8 cellular contexts compared by ENCODE assay signal in genomic region chr4:42282081-42282901, GRCh38.
DNase-seq lines count a peak whose midpoint lies in the region; ATAC-seq and TF ChIP-seq lines count a peak whose summit lies in the region.

No MANE protein-coding gene starts in this region.

- no peaks in the 10 kb centered on the region for H3K36me3 Mint-ChIP-seq in CD8-positive, alpha-beta T cell
- H3K36me3 Mint-ChIP-seq in naive B cell = no peaks in the 10 kb centered on the region

- no peak overlapping the region for H3K27ac Mint-ChIP-seq in CD8-positive, alpha-beta T cell
- H3K27ac Mint-ChIP-seq in naive B cell = no peak overlapping the region

- CTCF ChIA-PET in CD8-positive, alpha-beta T cell (lab: Charles Lee) = interaction anchor here (0.7 to 1.2 kb wide), 3 partner anchors 10 to 526 kb away, joined by 3 to 6 read pairs (median 3); no protein-coding TSS in a partner anchor

- H3K9me3 ChIP-seq in CD8-positive, alpha-beta T cell (ENCODE audit: low read length) = no peaks in the 10 kb centered on the region

- H3K27me3 Mint-ChIP-seq in CD8-positive, alpha-beta T cell (ENCODE audit: low read depth) = peaks cover 16% of the 10 kb centered on the region
- H3K27me3 Mint-ChIP-seq in naive B cell = peaks cover 8 to 30% (median 12%) of the 10 kb centered on the region in 3 donors

- intact Hi-C loops in CD8-positive, alpha-beta T cell (cut with DNase I, micrococcal nuclease) = loop anchor here (5.0 to 10.0 kb wide), 2 partner anchors 233 to 585 kb away; no protein-coding TSS in a partner anchor

- POLR2A ChIA-PET in CD8-positive, alpha-beta T cell (lab: Charles Lee) = no interaction called here

- no peak for ATAC-seq in CD8-positive, alpha-beta T cell
- ATAC-seq in GM18520 (IDR thresholded peaks at IDR 0.05; ENCODE audit: unreplicated experiment) = peak; percentile 44
- ATAC-seq in HG02943 (IDR thresholded peaks at IDR 0.05; ENCODE audit: low read depth, unreplicated experiment) = peak; percentile 64
- ATAC-seq in naive B cell (ENCODE audit: low read depth in 2 of 2) = peak; percentile 57 to 59

- peak; percentile 60 for TF ChIP-seq CTCF in CD8-positive, alpha-beta T cell (IDR thresholded peaks at IDR 0.05)

- peak in 2 of 7 experiments; percentile 3 to 12 for DNase-seq in CD8-positive, alpha-beta T cell
- DNase-seq in NCI-H128 (lab: John Stamatoyannopoulos, UW; ENCODE audit: unreplicated experiment) (peak; percentile 46), SW480 (ENCODE audit: low spot score) (peak; percentile 61), erythroblast (lab: John Stamatoyannopoulos, UW) (peak; percentile 68 to 81), naive B cell (peak; percentile 11), GM19240 (ENCODE audit: insufficient read length, low spot score) (no peak)

- no peaks in the 10 kb centered on the region for H3K36me3 ChIP-seq in CD8-positive, alpha-beta T cell (ENCODE audit: insufficient read depth, low read length)

- peaks cover 8% of the 10 kb centered on the region for H3K4me1 Mint-ChIP-seq in CD8-positive, alpha-beta T cell (ENCODE audit: low read depth)
- H3K4me1 Mint-ChIP-seq in naive B cell = peaks cover 0 to 10% (median 0%) of the 10 kb centered on the region in 3 donors

- H3K27me3 ChIP-seq in CD8-positive, alpha-beta T cell (ENCODE audit: insufficient read depth, low read length) = no peaks in the 10 kb centered on the region

- no peaks in the 10 kb centered on the region for H3K4me1 ChIP-seq in CD8-positive, alpha-beta T cell (ENCODE audit: insufficient read depth, low read length)

- TF ChIP-seq POLR2A in erythroblast (IDR thresholded peaks at IDR 0.05; ENCODE audit: low read length) = no peak

- H3K9me3 Mint-ChIP-seq in CD8-positive, alpha-beta T cell = no peaks in the 10 kb centered on the region
- no peaks in the 10 kb centered on the region for H3K9me3 Mint-ChIP-seq in naive B cell

- H3K4me3 ChIP-seq in CD8-positive, alpha-beta T cell (ENCODE audit: low read depth, low read length) = no peak overlapping the region

- peak overlapping the region; percentile 1 for H3K4me3 Mint-ChIP-seq in CD8-positive, alpha-beta T cell
- no peak overlapping the region for H3K4me3 Mint-ChIP-seq in naive B cell

- H3K27ac ChIP-seq in CD8-positive, alpha-beta T cell (ENCODE audit: low read depth, low read length) = no peak overlapping the region
